ENCODE assay signal across 23 cellular contexts in genomic region chr17:69031839-69032238, GRCh38. TPM values are rescaled to one million over a fixed set of nuclear protein-coding genes. Genes with fewer than 3 reads are reported as not detected.
"Had no signal": no experiment of that assay in that cellular context is flagged by ENCODE, and none has a peak within 500 bp of the region (broad histone marks: within the 10 kb centered on the region; RNA-seq: fewer than 3 reads in every experiment).

No MANE protein-coding gene starts in this region.

- DNase-seq: KG1, MG63, NCI-H1092, NCI-H1105 treated with DMSO at 0.1 percent for 48 hours, NCI-H1417 treated with DMSO at 0.1 percent for 48 hours, NCI-H146, NCI-H1694 treated with DMSO at 0.1 percent for 48 hours, NCI-H1930, NCI-H2081, NCI-H2107, NCI-H2227 treated with DMSO at 0.1 percent for 48 hours, NCI-H510A, NCI-H524 treated with DMSO at 0.1 percent for 48 hours, NCI-H69, NCI-H774, Right ventricle myocardium superior, RPMI8226, SIG-M5 had no signal

- H3K27me3 ChIP-seq: MG63, SJSA1 had no signal

- FAIRE-seq: HTR-8/SVneo, RCC 7860 had no signal

- H3K4me3 ChIP-seq: MG63, SJSA1, SK-N-MC had no signal

- H3K9me3 ChIP-seq: MG63, SJSA1 had no signal

- H3K27ac ChIP-seq: HL-60, SJSA1, SK-N-MC had no signal

- H3K36me3 ChIP-seq: MG63, SJSA1 had no signal

- H3K4me1 ChIP-seq: SJSA1 had no signal

RNA-seq across cellular contexts. Expression of gene ABCA9, which starts 28.9 kb away (rescaled TPM):
- total RNA-seq: SJSA1 had no signal
